ENCODE assay signal across 9 cellular contexts in genomic region chr4:10089346-10089745, GRCh38. TPM values are rescaled to one million over a fixed set of nuclear protein-coding genes. Genes with fewer than 3 reads are reported as not detected.
DNase-seq lines count a peak whose midpoint lies in the region; ATAC-seq and TF ChIP-seq lines count a peak whose summit lies in the region.
"Had no signal": no experiment of that assay in that cellular context is flagged by ENCODE, and none has a peak within 500 bp of the region (broad histone marks: within the 10 kb centered on the region; RNA-seq: fewer than 3 reads in every experiment).

No MANE protein-coding gene starts in this region.

- no peak overlapping the region for H3K27ac ChIP-seq in trophoblast cell (ENCODE audit: low read depth, low read length)

- peaks cover 14 to 21% of the 10 kb centered on the region in 2 experiments for H3K4me1 ChIP-seq in trophoblast cell (ENCODE audit: control insufficient read depth in 1 of 2, insufficient read depth in 2 of 2, low read length in 2 of 2)

- no peak overlapping the region for H2BK12ac ChIP-seq in trophoblast cell (ENCODE audit: low read length)

- H4K8ac ChIP-seq in trophoblast cell (ENCODE audit: low read depth, low read length) = no peak overlapping the region

- no peak overlapping the region for H2BK5ac ChIP-seq in trophoblast cell (ENCODE audit: low read depth, low read length, poor library complexity)

- peak overlapping the region; percentile 13 for H3K4ac ChIP-seq in trophoblast cell (ENCODE audit: low read depth, low read length)

- H3K4me2 ChIP-seq in trophoblast cell (ENCODE audit: low read length) = no peak overlapping the region

- no peak overlapping the region for H4K91ac ChIP-seq in trophoblast cell (ENCODE audit: low read depth, low read length)

- no peak overlapping the region for H3K18ac ChIP-seq in trophoblast cell (ENCODE audit: low read length)

- no peaks in the 10 kb centered on the region for H3K27me3 ChIP-seq in trophoblast cell (ENCODE audit: insufficient read depth, low read length)

- H3K79me2 ChIP-seq in trophoblast cell (ENCODE audit: control insufficient read depth, insufficient read depth, low read length, poor library complexity) = peaks cover 14% of the 10 kb centered on the region

- no peak overlapping the region for H3K9ac ChIP-seq in trophoblast cell (ENCODE audit: low read length)

- peaks cover 96 to 99% of the 10 kb centered on the region in 2 experiments for H3K36me3 ChIP-seq in trophoblast cell (ENCODE audit: control insufficient read depth in 1 of 2, insufficient read depth in 2 of 2, low read length in 2 of 2)

- peaks cover 3% of the 10 kb centered on the region for H3K9me3 ChIP-seq in trophoblast cell (ENCODE audit: insufficient read depth, low read depth, low read length)

- WGBS in trophoblast cell (ENCODE audit: extremely low coverage, insufficient coverage, insufficient read length) = no CpG with 5 or more reads among the region's 11 CpGs

- no peak overlapping the region for H4K12ac ChIP-seq in trophoblast cell (ENCODE audit: low read depth, low read length)

- no peak overlapping the region for H3K14ac ChIP-seq in trophoblast cell (ENCODE audit: low read length)

- no peak for ATAC-seq in GM21619 (IDR thresholded peaks at IDR 0.05; ENCODE audit: unreplicated experiment)

- no peak overlapping the region for H2AFZ ChIP-seq in trophoblast cell (ENCODE audit: insufficient read depth, low read length, poor library complexity)

- peaks cover 6% of the 10 kb centered on the region for H3K79me1 ChIP-seq in trophoblast cell (ENCODE audit: low read length)

- DNase-seq in GM10266 (ENCODE audit: extremely low spot score) (no peak), NCI-H69 (lab: John Stamatoyannopoulos, UW) (peak; percentile 3), foreskin fibroblast (no peak), trophoblast cell (no peak), HuH-7.5 (ENCODE audit: low spot score) (no peak), hepatic stellate cell (ENCODE audit: low spot score) (no peak), T-helper 2 cell (no peak)
- DNase-seq: substantia nigra had no signal

- H3K4me3 ChIP-seq in foreskin fibroblast (ENCODE audit: low read depth in 1 of 2, low read length in 2 of 2) = no peak overlapping the region
- no peak overlapping the region for H3K4me3 ChIP-seq in trophoblast cell (ENCODE audit: low read depth, low read length)

- H2AK5ac ChIP-seq in trophoblast cell (ENCODE audit: low read length) = no peak overlapping the region

- no peak overlapping the region for H3K23ac ChIP-seq in trophoblast cell (ENCODE audit: low read length)

- H2BK120ac ChIP-seq in trophoblast cell (ENCODE audit: insufficient read depth, low read length, poor library complexity) = no peak overlapping the region

- peak; percentile 17 for TF ChIP-seq CTCF in GM10266 (IDR thresholded peaks at IDR 0.05; ENCODE audit: control insufficient read depth, insufficient read depth, low read depth, missing control alignments)
- TF ChIP-seq CTCF in foreskin fibroblast (IDR thresholded peaks at IDR 0.05; ENCODE audit: low read depth, low read length) = peak; percentile 29

RNA-seq across cellular contexts. Expression of gene WDR1, which starts 27.3 kb away (rescaled TPM):
- 349 and 360 TPM in 2 replicates for polyA plus RNA-seq in trophoblast cell (2013)
